Comparison of ENCODE assay signal across 18 cellular contexts in the genomic region with DNA sequence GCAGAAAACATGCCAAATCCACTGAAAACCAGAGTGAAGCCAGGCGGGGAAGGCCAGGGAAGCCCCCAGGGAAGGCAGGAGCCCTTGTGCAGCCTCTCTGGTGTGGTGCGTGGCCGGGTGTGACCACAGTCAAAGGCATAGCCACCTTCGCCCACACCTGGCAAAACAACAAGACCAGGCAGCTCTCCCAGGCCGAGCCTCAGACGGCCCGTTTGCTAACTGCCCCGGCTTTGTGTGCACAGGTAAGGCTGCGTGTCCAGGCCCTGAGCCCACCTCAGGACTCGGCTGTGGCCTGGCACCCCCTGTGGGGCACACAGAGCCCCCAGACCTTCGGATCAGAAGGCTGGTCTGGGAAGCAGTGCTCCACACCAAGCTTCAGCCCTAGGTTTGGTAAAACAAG. TPM values are rescaled to one million over a fixed set of nuclear protein-coding genes. Genes with fewer than 3 reads are reported as not detected.
A peak's percentile ranks its signal among the peaks of the same experiment; 100 is the strongest.
DNase-seq lines count a peak whose midpoint lies in the region; ATAC-seq lines count a peak whose summit lies in the region.
"Had no signal": no experiment of that assay in that cellular context is flagged by ENCODE, and none has a peak within 500 bp of the region (broad histone marks: within the 10 kb centered on the region; RNA-seq: fewer than 3 reads in every experiment).

No MANE protein-coding gene starts in this region.

- peak overlapping the region in 1 of 2 experiments; percentile 6 for H3K18ac ChIP-seq in mesenchymal stem cell (ENCODE audit: low read depth in 1 of 2, low read length in 2 of 2)

- 96% methylated on average over 11 of the region's 11 CpGs for WGBS in mesenchymal stem cell

- H3K79me1 ChIP-seq in mesenchymal stem cell (replicated peaks; ENCODE audit: low read length, poor library complexity, severe bottlenecking), result peaks cover 17% of the 10 kb centered on the region

- H3K27me3 Mint-ChIP-seq in activated CD4-positive, alpha-beta T cell treated with anti-CD3 and anti-CD28 coated beads for 36 hours, result no peaks in the 10 kb centered on the region
- H3K27me3 Mint-ChIP-seq in CD4-positive, alpha-beta memory T cell, result no peaks in the 10 kb centered on the region
- no peaks in the 10 kb centered on the region for H3K27me3 Mint-ChIP-seq in activated CD8-positive, alpha-beta T cell treated with anti-CD3 and anti-CD28 coated beads, Interleukin-2, amount 10 ng/mL, durations not matched to agents 7 days and 5 days (ENCODE audit: low read depth)
- H3K27me3 Mint-ChIP-seq: type B pancreatic cell had no signal

- no peak for ATAC-seq in activated CD4-positive, alpha-beta T cell treated with anti-CD3 and anti-CD28 coated beads for 36 hours
- no peak for ATAC-seq in activated CD8-positive, alpha-beta T cell treated with anti-CD3 and anti-CD28 coated beads, Interleukin-2, amount 10 ng/mL, durations not matched to agents 7 days and 5 days
- ATAC-seq in GM21447 (IDR thresholded peaks at IDR 0.05; ENCODE audit: unreplicated experiment), result no peak
- ATAC-seq: left lobe of liver, right cardiac atrium had no signal

- H3K4me3 Mint-ChIP-seq in activated CD4-positive, alpha-beta T cell treated with anti-CD3 and anti-CD28 coated beads for 36 hours, result no peak overlapping the region
- H3K4me3 Mint-ChIP-seq in CD4-positive, alpha-beta memory T cell, result peak overlapping the region in 2 of 8 donors; percentile 8 to 26
- H3K4me3 Mint-ChIP-seq in activated CD8-positive, alpha-beta T cell treated with anti-CD3 and anti-CD28 coated beads, Interleukin-2, amount 10 ng/mL, durations not matched to agents 7 days and 5 days, result no peak overlapping the region
- H3K4me3 Mint-ChIP-seq: type B pancreatic cell had no signal

- H3K9me3 ChIP-seq in CD4-positive, alpha-beta memory T cell (ENCODE audit: control insufficient read depth in 1 of 2, low read length in 2 of 2), result no peaks in the 10 kb centered on the region
- no peaks in the 10 kb centered on the region for H3K9me3 ChIP-seq in mesenchymal stem cell (ENCODE audit: control insufficient read depth, low read length)

- no peak overlapping the region for H3K14ac ChIP-seq in mesenchymal stem cell (ENCODE audit: low read length in 2 of 2)

- peak overlapping the region; percentile 29 for H2BK120ac ChIP-seq in mesenchymal stem cell (ENCODE audit: low read depth, low read length)

- H3K27me3 ChIP-seq in CD4-positive, alpha-beta memory T cell (ENCODE audit: insufficient read depth, low read length), result no peaks in the 10 kb centered on the region
- H3K27me3 ChIP-seq in mesenchymal stem cell (ENCODE audit: control insufficient read depth in 1 of 2, insufficient read depth in 1 of 2, low read length in 2 of 2), result no peaks in the 10 kb centered on the region

- H2BK12ac ChIP-seq in mesenchymal stem cell (ENCODE audit: low read length in 2 of 2), result peak overlapping the region in 1 of 2 experiments; percentile 4

- no peak overlapping the region for H2AFZ ChIP-seq in mesenchymal stem cell (ENCODE audit: low read depth, low read length)

- peak overlapping the region; percentile 97 for H3K27ac Mint-ChIP-seq in activated CD4-positive, alpha-beta T cell treated with anti-CD3 and anti-CD28 coated beads for 36 hours
- peak overlapping the region in 4 of 7 donors; percentile 87 to 94 (median 90) for H3K27ac Mint-ChIP-seq in CD4-positive, alpha-beta memory T cell
- peak overlapping the region; percentile 98 for H3K27ac Mint-ChIP-seq in activated CD8-positive, alpha-beta T cell treated with anti-CD3 and anti-CD28 coated beads, Interleukin-2, amount 10 ng/mL, durations not matched to agents 7 days and 5 days

- H3K4me1 ChIP-seq in CD4-positive, alpha-beta memory T cell (ENCODE audit: insufficient read depth, low read length), result peaks cover 75% of the 10 kb centered on the region
- H3K4me1 ChIP-seq in mesenchymal stem cell (ENCODE audit: control insufficient read depth, insufficient read depth, low read depth, low read length), result peaks cover 58% of the 10 kb centered on the region

- intact Hi-C loops in activated CD4-positive, alpha-beta T cell treated with anti-CD3 and anti-CD28 coated beads for 36 hours (cut with DNase I, micrococcal nuclease), result loop anchor here in 1 of 2 experiments (5.0 to 10.0 kb wide), 3 partner anchors 420 to 1718 kb away; partner anchors contain the start of gene RABL6
- intact Hi-C loops in CD4-positive, alpha-beta memory T cell (cut with micrococcal nuclease), result loop anchor here (10.0 kb wide), 1 partner anchor 132 kb away; the partner anchor contains the start of gene QSOX2

- H3K4me1 Mint-ChIP-seq in activated CD4-positive, alpha-beta T cell treated with anti-CD3 and anti-CD28 coated beads for 36 hours, result peaks cover 69% of the 10 kb centered on the region
- peaks cover 13 to 71% (median 49%) of the 10 kb centered on the region in 4 donors for H3K4me1 Mint-ChIP-seq in CD4-positive, alpha-beta memory T cell
- H3K4me1 Mint-ChIP-seq in activated CD8-positive, alpha-beta T cell treated with anti-CD3 and anti-CD28 coated beads, Interleukin-2, amount 10 ng/mL, durations not matched to agents 7 days and 5 days (ENCODE audit: low read depth), result peaks cover 75% of the 10 kb centered on the region

- peak overlapping the region; percentile 6 for H3K27ac ChIP-seq in CD4-positive, alpha-beta memory T cell (ENCODE audit: low read depth, low read length)
- H3K27ac ChIP-seq in mesenchymal stem cell (ENCODE audit: low read length, poor library complexity, severe bottlenecking), result no peak overlapping the region

- no peak overlapping the region for H3K9ac ChIP-seq in mesenchymal stem cell (ENCODE audit: low read length)

- H3K36me3 Mint-ChIP-seq in activated CD4-positive, alpha-beta T cell treated with anti-CD3 and anti-CD28 coated beads for 36 hours (ENCODE audit: low read depth), result peaks cover 10% of the 10 kb centered on the region
- peaks cover 0 to 8% of the 10 kb centered on the region in 2 donors for H3K36me3 Mint-ChIP-seq in CD4-positive, alpha-beta memory T cell
- peaks cover 36% of the 10 kb centered on the region for H3K36me3 Mint-ChIP-seq in activated CD8-positive, alpha-beta T cell treated with anti-CD3 and anti-CD28 coated beads, Interleukin-2, amount 10 ng/mL, durations not matched to agents 7 days and 5 days (ENCODE audit: low read depth)

- no peak overlapping the region for H3K4ac ChIP-seq in mesenchymal stem cell (ENCODE audit: low read depth in 1 of 2, low read length in 2 of 2)

- no peaks in the 10 kb centered on the region for H3K9me3 Mint-ChIP-seq in activated CD4-positive, alpha-beta T cell treated with anti-CD3 and anti-CD28 coated beads for 36 hours (ENCODE audit: low read depth)
- no peaks in the 10 kb centered on the region for H3K9me3 Mint-ChIP-seq in CD4-positive, alpha-beta memory T cell
- H3K9me3 Mint-ChIP-seq in activated CD8-positive, alpha-beta T cell treated with anti-CD3 and anti-CD28 coated beads, Interleukin-2, amount 10 ng/mL, durations not matched to agents 7 days and 5 days (ENCODE audit: insufficient read depth), result no peaks in the 10 kb centered on the region
- H3K9me3 Mint-ChIP-seq: type B pancreatic cell had no signal

- H3K36me3 ChIP-seq in CD4-positive, alpha-beta memory T cell (ENCODE audit: insufficient read depth, low read length), result peaks cover 14% of the 10 kb centered on the region
- H3K36me3 ChIP-seq in mesenchymal stem cell (ENCODE audit: control insufficient read depth in 1 of 2, insufficient read depth in 2 of 2, low read depth in 1 of 2, low read length in 2 of 2), result peaks cover 23 to 28% of the 10 kb centered on the region in 2 experiments

- no peak overlapping the region for H3K23ac ChIP-seq in mesenchymal stem cell (ENCODE audit: low read length in 2 of 2)

- H4K91ac ChIP-seq in mesenchymal stem cell (ENCODE audit: low read length), result peak overlapping the region; percentile 76

- peak overlapping the region; percentile 3 for H2AK5ac ChIP-seq in mesenchymal stem cell (ENCODE audit: low read length, severe bottlenecking)

- H3K4me3 ChIP-seq in CD4-positive, alpha-beta memory T cell (ENCODE audit: low read length in 2 of 2), result no peak overlapping the region
- H3K4me3 ChIP-seq in mesenchymal stem cell (ENCODE audit: insufficient read depth in 1 of 2, low read depth in 1 of 2, low read length in 2 of 2), result no peak overlapping the region

- H3K4me2 ChIP-seq in mesenchymal stem cell (ENCODE audit: low read length, poor library complexity, severe bottlenecking), result no peak overlapping the region

- H4K8ac ChIP-seq in mesenchymal stem cell (ENCODE audit: low read length), result peak overlapping the region; percentile 47

- CTCF ChIA-PET in activated CD4-positive, alpha-beta T cell treated with anti-CD3 and anti-CD28 coated beads for 36 hours (lab: Charles Lee), result interaction anchor here (0.7 to 1.5 kb wide), 2 partner anchors 10 to 119 kb away, joined by 3 to 5 read pairs; no protein-coding TSS in a partner anchor
- CTCF ChIA-PET in CD4-positive, alpha-beta memory T cell (lab: Charles Lee; ENCODE audit: partially characterized antibody), result interaction anchor here (1.2 to 3.7 kb wide), 2 partner anchors 9 to 145 kb away, joined by 4 to 15 read pairs; no protein-coding TSS in a partner anchor
- CTCF ChIA-PET in activated CD8-positive, alpha-beta T cell treated with anti-CD3 and anti-CD28 coated beads, Interleukin-2, amount 10 ng/mL, durations not matched to agents 7 days and 5 days (lab: Charles Lee), result interaction anchor here (2.0 kb wide), 1 partner anchor 146 kb away, joined by 5 read pairs; no protein-coding TSS in a partner anchor

- H2BK5ac ChIP-seq in mesenchymal stem cell (ENCODE audit: low read depth, low read length, poor library complexity, severe bottlenecking), result no peak overlapping the region

- H2BK15ac ChIP-seq in mesenchymal stem cell (ENCODE audit: low read depth, poor library complexity, severe bottlenecking), result no peak overlapping the region

- POLR2A ChIA-PET in activated CD4-positive, alpha-beta T cell treated with anti-CD3 and anti-CD28 coated beads for 36 hours (lab: Charles Lee), result interaction anchor here (0.6 kb wide), 1 partner anchor 215 kb away, joined by 4 read pairs; no protein-coding TSS in a partner anchor
- POLR2A ChIA-PET in CD4-positive, alpha-beta memory T cell (lab: Charles Lee; ENCODE audit: partially characterized antibody), result interaction anchor here (1.3 to 11.1 kb wide), 2 partner anchors 15 to 151 kb away, joined by 4 to 155 read pairs; partner anchors contain the start of genes NACC2 and UBAC1
- POLR2A ChIA-PET in activated CD8-positive, alpha-beta T cell treated with anti-CD3 and anti-CD28 coated beads, Interleukin-2, amount 10 ng/mL, durations not matched to agents 7 days and 5 days (lab: Charles Lee), result interaction anchor here (2.2 kb wide), 1 partner anchor 9 kb away, joined by 8 read pairs; no protein-coding TSS in a partner anchor

- no peak for DNase-seq in activated CD4-positive, alpha-beta T cell treated with anti-CD3 and anti-CD28 coated beads for 36 hours
- DNase-seq in activated CD4-positive, alpha-beta T cell treated with anti-CD3 and anti-CD28 coated beads, Interleukin-2, amount 50 U/mL, for 1 hour, result no peak
- DNase-seq in CD4-positive, alpha-beta memory T cell, result no peak
- no peak for DNase-seq in activated CD8-positive, alpha-beta T cell treated with anti-CD3 and anti-CD28 coated beads, Interleukin-2, amount 10 ng/mL, durations not matched to agents 7 days and 5 days
- DNase-seq in mesenchymal stem cell (no peak), NCI-H146 treated with DMSO at 0.1 percent for 48 hours (lab: John Stamatoyannopoulos, UW; ENCODE audit: unreplicated experiment) (no peak), DMS79 (lab: John Stamatoyannopoulos, UW) (no peak)
- DNase-seq: C1 segment of cervical spinal cord; caudate nucleus; effector CD4-positive, alpha-beta T cell; glutamatergic neuron; NCI-H1694; NCI-H446; RPMI8226 had no signal

RNA-seq across cellular contexts. Expression of gene TMEM250, which starts 6.1 kb away (rescaled TPM):
- 10 to 100 TPM; 25.4 to 28.8 TPM for total RNA-seq in activated CD4-positive, alpha-beta T cell treated with anti-CD3 and anti-CD28 coated beads for 36 hours
- total RNA-seq in CD4-positive, alpha-beta memory T cell, result 10 to 100 TPM; 52.1 to 55.8 TPM
- polyA plus RNA-seq in CD4-positive, alpha-beta memory T cell, result 10 to 100 TPM; 46.7 to 67.3 TPM
- 10 to 100 TPM; 56.5 to 57.0 TPM for total RNA-seq in activated CD8-positive, alpha-beta T cell treated with anti-CD3 and anti-CD28 coated beads, Interleukin-2, amount 10 ng/mL, durations not matched to agents 7 days and 5 days
- 18.1 TPM for polyA plus RNA-seq in mesenchymal stem cell (2013, experiment 1 of 2)
- polyA plus RNA-seq in mesenchymal stem cell (2013, experiment 2 of 2), result 17.5 TPM

RNA-seq across cellular contexts. Expression of gene NACC2, which starts 17.5 kb away (rescaled TPM):
- 1 to 10 TPM; 4.2 to 5.2 TPM for total RNA-seq in activated CD4-positive, alpha-beta T cell treated with anti-CD3 and anti-CD28 coated beads for 36 hours
- 10 to 100 TPM; 11.5 to 12.2 TPM for total RNA-seq in CD4-positive, alpha-beta memory T cell
- 1 to 10 TPM in 1 of 2 donors, under 1 TPM in 1; 0.58 to 2.6 TPM for polyA plus RNA-seq in CD4-positive, alpha-beta memory T cell
- total RNA-seq in activated CD8-positive, alpha-beta T cell treated with anti-CD3 and anti-CD28 coated beads, Interleukin-2, amount 10 ng/mL, durations not matched to agents 7 days and 5 days, result 1 to 10 TPM; 5.6 to 6.4 TPM
- polyA plus RNA-seq in mesenchymal stem cell (2013, experiment 1 of 2), result 25.9 TPM
- 26.0 TPM for polyA plus RNA-seq in mesenchymal stem cell (2013, experiment 2 of 2)
